9 cellular contexts compared by ENCODE assay signal in genomic region chr10:71314028-71314693, GRCh38. TPM values are rescaled to one million over a fixed set of nuclear protein-coding genes. Genes with fewer than 3 reads are reported as not detected.
DNase-seq lines count a peak whose midpoint lies in the region; ATAC-seq and TF ChIP-seq lines count a peak whose summit lies in the region.
"Had no signal": no experiment of that assay in that cellular context is flagged by ENCODE, and none has a peak within 500 bp of the region (broad histone marks: within the 10 kb centered on the region; RNA-seq: fewer than 3 reads in every experiment).

No MANE protein-coding gene starts in this region.

- H3K27ac ChIP-seq in colonic mucosa (no peak overlapping the region), left lung (no peak overlapping the region)

- no peaks in the 10 kb centered on the region for H3K36me3 Mint-ChIP-seq in activated B cell treated with CpG ODN at 0.5 μM for 24 hours (ENCODE audit: low read depth)
- H3K36me3 Mint-ChIP-seq: activated naive CD8-positive, alpha-beta T cell had no signal

- ATAC-seq in activated B cell treated with CpG ODN at 0.5 μM for 24 hours (ENCODE audit: low read depth): peak; percentile 40
- ATAC-seq in left lung: peak; percentile 56
- no peak for ATAC-seq in HG03159 (IDR thresholded peaks at IDR 0.05; ENCODE audit: unreplicated experiment)
- ATAC-seq in HG03460 (IDR thresholded peaks at IDR 0.05; ENCODE audit: unreplicated experiment): no peak

- no peaks in the 10 kb centered on the region for H3K36me3 ChIP-seq in colonic mucosa
- H3K36me3 ChIP-seq in left lung: no peaks in the 10 kb centered on the region

- H3K4me3 ChIP-seq in LNCaP clone FGC (ENCODE audit: low read depth, low read length): no peak overlapping the region
- peak overlapping the region; percentile 10 for H3K4me3 ChIP-seq in colonic mucosa
- no peak overlapping the region for H3K4me3 ChIP-seq in left lung

- H3K9me3 ChIP-seq in colonic mucosa (no peaks in the 10 kb centered on the region), left lung (no peaks in the 10 kb centered on the region)

- H3K27me3 ChIP-seq in colonic mucosa: no peaks in the 10 kb centered on the region
- H3K27me3 ChIP-seq in left lung: no peaks in the 10 kb centered on the region

- no peak overlapping the region for H3K9ac ChIP-seq in colonic mucosa (ENCODE audit: low read depth in 2 of 2, low read length in 2 of 2)

- POLR2A ChIA-PET in activated B cell treated with CpG ODN at 0.5 μM for 24 hours (lab: Charles Lee): no interaction called here

- no peaks in the 10 kb centered on the region for H3K9me3 Mint-ChIP-seq in activated B cell treated with CpG ODN at 0.5 μM for 24 hours

- peaks cover 10% of the 10 kb centered on the region for H3K27me3 Mint-ChIP-seq in activated B cell treated with CpG ODN at 0.5 μM for 24 hours

- DNase-seq in EL (peak; percentile 50), LNCaP clone FGC (ENCODE audit: low read depth) (no peak), activated B cell treated with CpG ODN at 0.5 μM for 24 hours (peak; percentile 29), colonic mucosa (no peak), left lung (no peak)
- DNase-seq in stimulated activated CD8-positive, alpha-beta memory T cell treated with anti-CD3 and anti-CD28 coated beads, Interleukin-12 subunit alpha, Interleukin-12 subunit beta, amount 100 ng/mL, for 1 hour (ENCODE audit: low read depth): peak; percentile 46

- peak; percentile 80 for TF ChIP-seq CTCF in LNCaP clone FGC (IDR thresholded peaks at IDR 0.05; ENCODE audit: control insufficient read depth, extremely low read depth, insufficient read depth)
- no peak for TF ChIP-seq CTCF in activated B cell treated with CpG ODN at 0.5 μM for 24 hours (IDR thresholded peaks at IDR 0.05)
- TF ChIP-seq CTCF in colonic mucosa (IDR thresholded peaks at IDR 0.05): peak; percentile 87
- peak; percentile 78 to 84 for TF ChIP-seq CTCF in left lung (IDR thresholded peaks at IDR 0.05)

- no peak overlapping the region for H3K27ac Mint-ChIP-seq in activated B cell treated with CpG ODN at 0.5 μM for 24 hours
- H3K27ac Mint-ChIP-seq: activated naive CD8-positive, alpha-beta T cell had no signal

- peaks cover 15% of the 10 kb centered on the region for H3K4me1 Mint-ChIP-seq in activated B cell treated with CpG ODN at 0.5 μM for 24 hours

- CTCF ChIA-PET in activated B cell treated with CpG ODN at 0.5 μM for 24 hours (lab: Charles Lee): interaction anchor here (0.6 to 9.5 kb wide), 17 partner anchors 20 to 734 kb away, joined by 3 to 109 read pairs (median 5); no protein-coding TSS in a partner anchor

- H3K4me1 ChIP-seq in colonic mucosa (no peaks in the 10 kb centered on the region), left lung (peaks cover 13 to 25% of the 10 kb centered on the region in 2 donors)

- H3K4me3 Mint-ChIP-seq in activated B cell treated with CpG ODN at 0.5 μM for 24 hours: no peak overlapping the region
- H3K4me3 Mint-ChIP-seq: activated naive CD8-positive, alpha-beta T cell had no signal

- intact Hi-C loops in activated B cell treated with CpG ODN at 0.5 μM for 24 hours (cut with micrococcal nuclease) (loop anchor here (1.0 kb wide), 7 partner anchors 82 to 582 kb away; partner anchors contain the start of gene CDH23), colonic mucosa (cut with DNase I) (loop anchor here (2.0 to 5.0 kb wide), 4 partner anchors 257 to 583 kb away; no protein-coding TSS in a partner anchor), left lung (cut with DNase I) (no loop called here)

RNA-seq across cellular contexts. Expression of gene SLC29A3, which starts 4.9 kb away (rescaled TPM):
- total RNA-seq in activated B cell treated with CpG ODN at 0.5 μM for 24 hours: 3.1 and 4.3 TPM in 2 replicates
- total RNA-seq in colonic mucosa: 1 to 10 TPM; 3.8 to 6.5 TPM
- 10 to 100 TPM in 1 of 2 donors, 1 to 10 TPM in 1; 7.8 to 13.4 TPM for total RNA-seq in left lung

Comparison
In these comparisons a context has a peak if more than half of its experiments do, and no peak if none do; other contexts are left out.
1. DNase-seq: peak in EL (single experiment), activated B cell treated with CpG ODN at 0.5 μM for 24 hours (single experiment) and stimulated activated CD8-positive, alpha-beta memory T cell treated with anti-CD3 and anti-CD28 coated beads, Interleukin-12 subunit alpha, Interleukin-12 subunit beta, amount 100 ng/mL, for 1 hour (single experiment); none in LNCaP clone FGC (single experiment), colonic mucosa (single experiment) and left lung (0 of 2).
2. ATAC-seq: peak in activated B cell treated with CpG ODN at 0.5 μM for 24 hours (single experiment) and left lung (single experiment); none in HG03159 (single experiment) and HG03460 (single experiment).
3. intact Hi-C loops: an anchor here in activated B cell treated with CpG ODN at 0.5 μM for 24 hours (1.0 kb wide) and colonic mucosa (2.0 to 5.0 kb wide); none called in left lung.